In the genomic region with DNA sequence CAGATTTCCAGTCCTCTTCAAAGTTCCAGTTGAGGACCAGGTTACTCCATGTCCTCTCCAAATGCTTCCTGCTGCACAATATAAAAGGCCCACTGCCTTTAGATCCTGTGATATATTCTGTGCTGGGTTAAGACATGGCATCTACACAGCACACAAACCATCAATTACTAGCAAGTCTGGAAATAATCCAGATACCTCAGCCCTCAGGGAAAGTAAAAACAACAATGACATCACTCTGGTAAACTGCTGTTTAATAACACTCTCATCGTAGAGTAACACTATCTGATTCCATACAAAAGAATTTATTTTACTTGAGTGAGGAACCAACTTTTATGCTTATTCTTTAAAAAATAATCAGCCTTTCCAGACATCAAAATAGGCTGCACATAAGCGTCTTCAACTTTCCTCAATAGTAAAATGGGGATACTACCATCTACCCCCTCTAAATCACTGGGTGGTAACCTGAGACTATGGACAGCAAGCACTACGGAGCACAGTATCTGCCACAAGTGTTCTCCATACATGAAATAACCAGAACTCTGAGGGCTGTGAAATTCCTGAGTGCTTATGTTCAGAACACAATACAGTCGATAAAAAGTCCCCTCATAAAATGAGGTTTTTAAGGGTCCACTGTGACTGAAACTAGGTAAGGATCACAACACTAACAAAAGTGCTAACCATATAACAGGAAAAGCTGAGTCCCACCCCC, we compare ENCODE assay signal across 2 cellular contexts.
TF ChIP-seq lines count a peak whose summit lies in the region.

No MANE protein-coding gene starts in this region.

TF ChIP-seq in A549, 52 proteins besides CTCF, POLR2A, EP300 and RAD21:
- TF ChIP-seq, protein P1, sequence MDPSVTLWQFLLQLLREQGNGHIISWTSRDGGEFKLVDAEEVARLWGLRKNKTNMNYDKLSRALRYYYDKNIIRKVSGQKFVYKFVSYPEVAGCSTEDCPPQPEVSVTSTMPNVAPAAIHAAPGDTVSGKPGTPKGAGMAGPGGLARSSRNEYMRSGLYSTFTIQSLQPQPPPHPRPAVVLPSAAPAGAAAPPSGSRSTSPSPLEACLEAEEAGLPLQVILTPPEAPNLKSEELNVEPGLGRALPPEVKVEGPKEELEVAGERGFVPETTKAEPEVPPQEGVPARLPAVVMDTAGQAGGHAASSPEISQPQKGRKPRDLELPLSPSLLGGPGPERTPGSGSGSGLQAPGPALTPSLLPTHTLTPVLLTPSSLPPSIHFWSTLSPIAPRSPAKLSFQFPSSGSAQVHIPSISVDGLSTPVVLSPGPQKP (IDR thresholded peaks at IDR 0.05; ENCODE audit: low read depth, low read length), result no peak
- TF ChIP-seq CEBPB (IDR thresholded peaks at IDR 0.05) (no peak), HOXB13 (CRISPR knock-in tag; IDR thresholded peaks at IDR 0.05; ENCODE audit: low read depth) (no peak), CHD4 (IDR thresholded peaks at IDR 0.05; ENCODE audit: borderline replicate concordance) (no peak), NR3C1 (IDR thresholded peaks at IDR 0.05) (no peak), POLR2AphosphoS2 (conservative IDR thresholded peaks at IDR 0.05; ENCODE audit: low read length) (no peak), ZFP36 (IDR thresholded peaks at IDR 0.05; ENCODE audit: borderline replicate concordance, partially characterized antibody) (no peak), MAFK (IDR thresholded peaks at IDR 0.05; ENCODE audit: partially characterized antibody) (no peak), NFE2L2 (conservative IDR thresholded peaks at IDR 0.05; ENCODE audit: low read length) (no peak)
- TF ChIP-seq, protein P2, sequence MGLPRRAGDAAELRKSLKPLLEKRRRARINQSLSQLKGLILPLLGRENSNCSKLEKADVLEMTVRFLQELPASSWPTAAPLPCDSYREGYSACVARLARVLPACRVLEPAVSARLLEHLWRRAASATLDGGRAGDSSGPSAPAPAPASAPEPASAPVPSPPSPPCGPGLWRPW (IDR thresholded peaks at IDR 0.05), result no peak

TF ChIP-seq in SK-N-SH, 30 proteins besides CTCF, POLR2A, EP300 and RAD21 (continued from another document):
- TF ChIP-seq EZH2phosphoT487 (IDR thresholded peaks at IDR 0.05; ENCODE audit: borderline replicate concordance, low read depth) (no peak), CHD2 (IDR thresholded peaks at IDR 0.05; ENCODE audit: low read length, partially characterized antibody) (peak; percentile 26), RCOR1 (IDR thresholded peaks at IDR 0.05; ENCODE audit: low read length) (0 out of 2 replicates have a peak, but pooled peaks have one; percentile 24), GATA2 (CRISPR knock-in tag; IDR thresholded peaks at IDR 0.05) (peak; percentile 62), SMC3 (IDR thresholded peaks at IDR 0.05; ENCODE audit: low read depth, low read length) (no peak), POLR2AphosphoS5 (IDR thresholded peaks at IDR 0.05; ENCODE audit: low read depth, low read length) (no peak), JUND (IDR thresholded peaks at IDR 0.05) (peak; percentile 37), TCF12 (IDR thresholded peaks at IDR 0.05) (peak; percentile 62), FOSL2 (IDR thresholded peaks at IDR 0.05; ENCODE audit: borderline replicate concordance, low read depth) (no peak; the same call in 1 of the 2 replicates)
- TF ChIP-seq, protein P3, sequence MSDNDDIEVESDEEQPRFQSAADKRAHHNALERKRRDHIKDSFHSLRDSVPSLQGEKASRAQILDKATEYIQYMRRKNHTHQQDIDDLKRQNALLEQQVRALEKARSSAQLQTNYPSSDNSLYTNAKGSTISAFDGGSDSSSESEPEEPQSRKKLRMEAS (IDR thresholded peaks at IDR 0.05; ENCODE audit: low read depth), result no peak
- TF ChIP-seq, protein P4, sequence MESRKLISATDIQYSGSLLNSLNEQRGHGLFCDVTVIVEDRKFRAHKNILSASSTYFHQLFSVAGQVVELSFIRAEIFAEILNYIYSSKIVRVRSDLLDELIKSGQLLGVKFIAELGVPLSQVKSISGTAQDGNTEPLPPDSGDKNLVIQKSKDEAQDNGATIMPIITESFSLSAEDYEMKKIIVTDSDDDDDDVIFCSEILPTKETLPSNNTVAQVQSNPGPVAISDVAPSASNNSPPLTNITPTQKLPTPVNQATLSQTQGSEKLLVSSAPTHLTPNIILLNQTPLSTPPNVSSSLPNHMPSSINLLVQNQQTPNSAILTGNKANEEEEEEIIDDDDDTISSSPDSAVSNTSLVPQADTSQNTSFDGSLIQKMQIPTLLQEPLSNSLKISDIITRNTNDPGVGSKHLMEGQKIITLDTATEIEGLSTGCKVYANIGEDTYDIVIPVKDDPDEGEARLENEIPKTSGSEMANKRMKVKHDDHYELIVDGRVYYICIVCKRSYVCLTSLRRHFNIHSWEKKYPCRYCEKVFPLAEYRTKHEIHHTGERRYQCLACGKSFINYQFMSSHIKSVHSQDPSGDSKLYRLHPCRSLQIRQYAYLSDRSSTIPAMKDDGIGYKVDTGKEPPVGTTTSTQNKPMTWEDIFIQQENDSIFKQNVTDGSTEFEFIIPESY (IDR thresholded peaks at IDR 0.05; ENCODE audit: borderline replicate concordance, low read depth), result no peak
- TF ChIP-seq, protein P5, sequence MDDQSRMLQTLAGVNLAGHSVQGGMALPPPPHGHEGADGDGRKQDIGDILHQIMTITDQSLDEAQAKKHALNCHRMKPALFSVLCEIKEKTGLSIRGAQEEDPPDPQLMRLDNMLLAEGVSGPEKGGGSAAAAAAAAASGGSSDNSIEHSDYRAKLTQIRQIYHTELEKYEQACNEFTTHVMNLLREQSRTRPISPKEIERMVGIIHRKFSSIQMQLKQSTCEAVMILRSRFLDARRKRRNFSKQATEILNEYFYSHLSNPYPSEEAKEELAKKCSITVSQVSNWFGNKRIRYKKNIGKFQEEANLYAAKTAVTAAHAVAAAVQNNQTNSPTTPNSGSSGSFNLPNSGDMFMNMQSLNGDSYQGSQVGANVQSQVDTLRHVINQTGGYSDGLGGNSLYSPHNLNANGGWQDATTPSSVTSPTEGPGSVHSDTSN (IDR thresholded peaks at IDR 0.05), result peak; percentile 67
- TF ChIP-seq, protein P6, sequence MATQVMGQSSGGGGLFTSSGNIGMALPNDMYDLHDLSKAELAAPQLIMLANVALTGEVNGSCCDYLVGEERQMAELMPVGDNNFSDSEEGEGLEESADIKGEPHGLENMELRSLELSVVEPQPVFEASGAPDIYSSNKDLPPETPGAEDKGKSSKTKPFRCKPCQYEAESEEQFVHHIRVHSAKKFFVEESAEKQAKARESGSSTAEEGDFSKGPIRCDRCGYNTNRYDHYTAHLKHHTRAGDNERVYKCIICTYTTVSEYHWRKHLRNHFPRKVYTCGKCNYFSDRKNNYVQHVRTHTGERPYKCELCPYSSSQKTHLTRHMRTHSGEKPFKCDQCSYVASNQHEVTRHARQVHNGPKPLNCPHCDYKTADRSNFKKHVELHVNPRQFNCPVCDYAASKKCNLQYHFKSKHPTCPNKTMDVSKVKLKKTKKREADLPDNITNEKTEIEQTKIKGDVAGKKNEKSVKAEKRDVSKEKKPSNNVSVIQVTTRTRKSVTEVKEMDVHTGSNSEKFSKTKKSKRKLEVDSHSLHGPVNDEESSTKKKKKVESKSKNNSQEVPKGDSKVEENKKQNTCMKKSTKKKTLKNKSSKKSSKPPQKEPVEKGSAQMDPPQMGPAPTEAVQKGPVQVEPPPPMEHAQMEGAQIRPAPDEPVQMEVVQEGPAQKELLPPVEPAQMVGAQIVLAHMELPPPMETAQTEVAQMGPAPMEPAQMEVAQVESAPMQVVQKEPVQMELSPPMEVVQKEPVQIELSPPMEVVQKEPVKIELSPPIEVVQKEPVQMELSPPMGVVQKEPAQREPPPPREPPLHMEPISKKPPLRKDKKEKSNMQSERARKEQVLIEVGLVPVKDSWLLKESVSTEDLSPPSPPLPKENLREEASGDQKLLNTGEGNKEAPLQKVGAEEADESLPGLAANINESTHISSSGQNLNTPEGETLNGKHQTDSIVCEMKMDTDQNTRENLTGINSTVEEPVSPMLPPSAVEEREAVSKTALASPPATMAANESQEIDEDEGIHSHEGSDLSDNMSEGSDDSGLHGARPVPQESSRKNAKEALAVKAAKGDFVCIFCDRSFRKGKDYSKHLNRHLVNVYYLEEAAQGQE (IDR thresholded peaks at IDR 0.05; ENCODE audit: low read depth, low read length), result no peak
- TF ChIP-seq, protein P7, sequence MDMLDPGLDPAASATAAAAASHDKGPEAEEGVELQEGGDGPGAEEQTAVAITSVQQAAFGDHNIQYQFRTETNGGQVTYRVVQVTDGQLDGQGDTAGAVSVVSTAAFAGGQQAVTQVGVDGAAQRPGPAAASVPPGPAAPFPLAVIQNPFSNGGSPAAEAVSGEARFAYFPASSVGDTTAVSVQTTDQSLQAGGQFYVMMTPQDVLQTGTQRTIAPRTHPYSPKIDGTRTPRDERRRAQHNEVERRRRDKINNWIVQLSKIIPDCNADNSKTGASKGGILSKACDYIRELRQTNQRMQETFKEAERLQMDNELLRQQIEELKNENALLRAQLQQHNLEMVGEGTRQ (IDR thresholded peaks at IDR 0.05; ENCODE audit: borderline replicate concordance, low read depth, low read length), result no peak
TF ChIP-seq in SK-N-SH: peak in this region for 7.
